In genomic region chr9:137240841-137241489, GRCh38 we compare ENCODE assay signal across 8 cellular contexts. TPM values are rescaled to one million over a fixed set of nuclear protein-coding genes. Genes with fewer than 3 reads are reported as not detected.
DNase-seq lines count a peak whose midpoint lies in the region; ATAC-seq and TF ChIP-seq lines count a peak whose summit lies in the region.

Gene TUBB4B (plus strand): TSS chr9:137241287. CDS start chr9:137241361, 74 bp downstream.

- peak within 1 kb of the TSS; percentile 88 for H3K4me3 Mint-ChIP-seq in activated CD4-positive, alpha-beta T cell treated with anti-CD3 and anti-CD28 coated beads, Interleukin-2, amount 10 ng/mL, durations not matched to agents 7 days and 5 days

- H3K9ac ChIP-seq in BLaER1: peak within 1 kb of the TSS; percentile 96

- no peaks in the 10 kb centered on the region for H3K9me3 ChIP-seq in BLaER1

- H3K36me3 Mint-ChIP-seq in activated CD4-positive, alpha-beta T cell treated with anti-CD3 and anti-CD28 coated beads, Interleukin-2, amount 10 ng/mL, durations not matched to agents 7 days and 5 days (ENCODE audit: low read depth): peaks cover 24% of the 10 kb centered on the region

- TF ChIP-seq CTCF in coronary artery (IDR thresholded peaks at IDR 0.05): no peak

- intact Hi-C loops in left colon (cut with DNase I, micrococcal nuclease): no loop called here

- ATAC-seq in GM19328 (IDR thresholded peaks at IDR 0.05; ENCODE audit: unreplicated experiment): peak; percentile 64
- ATAC-seq in HG03520 (IDR thresholded peaks at IDR 0.05; ENCODE audit: unreplicated experiment): peak; percentile 65
- peak; percentile 66 for ATAC-seq in left colon

- no peaks in the 10 kb centered on the region for H3K9me3 Mint-ChIP-seq in activated CD4-positive, alpha-beta T cell treated with anti-CD3 and anti-CD28 coated beads, Interleukin-2, amount 10 ng/mL, durations not matched to agents 7 days and 5 days

- H3K27me3 Mint-ChIP-seq in activated CD4-positive, alpha-beta T cell treated with anti-CD3 and anti-CD28 coated beads, Interleukin-2, amount 10 ng/mL, durations not matched to agents 7 days and 5 days: no peaks in the 10 kb centered on the region

- H4K20me1 ChIP-seq in BLaER1: peaks cover 46% of the 10 kb centered on the region

- peak within 1 kb of the TSS; percentile 94 for H3K27ac ChIP-seq in BLaER1
- peak within 1 kb of the TSS; percentile 89 to 100 for H3K27ac ChIP-seq in coronary artery

- POLR2A ChIA-PET in activated CD4-positive, alpha-beta T cell treated with anti-CD3 and anti-CD28 coated beads, Interleukin-2, amount 10 ng/mL, durations not matched to agents 7 days and 5 days (lab: Charles Lee): interaction anchor here (0.6 to 1.4 kb wide), 12 partner anchors 13 to 348 kb away, joined by 3 to 11 read pairs (median 4); partner anchors contain the start of genes EXD3, MAN1B1, NELFB and NOXA1

- peaks cover 33% of the 10 kb centered on the region for H3K4me1 Mint-ChIP-seq in activated CD4-positive, alpha-beta T cell treated with anti-CD3 and anti-CD28 coated beads, Interleukin-2, amount 10 ng/mL, durations not matched to agents 7 days and 5 days

- peak; percentile 100 for DNase-seq in NCI-H69 (lab: John Stamatoyannopoulos, UW)
- DNase-seq in activated CD4-positive, alpha-beta T cell treated with anti-CD3 and anti-CD28 coated beads, Interleukin-2, amount 10 ng/mL, durations not matched to agents 7 days and 5 days: peak; percentile 98
- DNase-seq in coronary artery (ENCODE audit: low spot score): peak; percentile 99
- peak; percentile 98 to 99 for DNase-seq in left colon
- peak; percentile 99 for DNase-seq in stimulated activated CD4-positive, alpha-beta T cell treated with anti-CD3 and anti-CD28 coated beads, Interleukin-1b, Interleukin-23, amount 100 ng/mL, for 48 hours

- H3K4me2 ChIP-seq in BLaER1: peak within 1 kb of the TSS; percentile 99

- peaks cover 81% of the 10 kb centered on the region for H3K4me1 ChIP-seq in BLaER1

- H3K36me3 ChIP-seq in BLaER1: peaks cover 28% of the 10 kb centered on the region

- peak within 1 kb of the TSS; percentile 96 for H3K4me3 ChIP-seq in BLaER1
- peak within 1 kb of the TSS; percentile 99 for H3K4me3 ChIP-seq in coronary artery

- H3K27ac Mint-ChIP-seq in activated CD4-positive, alpha-beta T cell treated with anti-CD3 and anti-CD28 coated beads, Interleukin-2, amount 10 ng/mL, durations not matched to agents 7 days and 5 days: peak within 1 kb of the TSS; percentile 92

- CTCF ChIA-PET in activated CD4-positive, alpha-beta T cell treated with anti-CD3 and anti-CD28 coated beads, Interleukin-2, amount 10 ng/mL, durations not matched to agents 7 days and 5 days (lab: Charles Lee): interaction anchor here (0.6 to 6.5 kb wide), 9 partner anchors 13 to 206 kb away, joined by 3 to 65 read pairs (median 3); partner anchors contain the start of genes CYSRT1, MAN1B1, NELFB and RNF208

- no peaks in the 10 kb centered on the region for H3K27me3 ChIP-seq in BLaER1

RNA-seq across cellular contexts. Expression of gene TUBB4B, which starts in this region (rescaled TPM):
- 100 to 1,000 TPM; 355 to 382 TPM for total RNA-seq in activated CD4-positive, alpha-beta T cell treated with anti-CD3 and anti-CD28 coated beads, Interleukin-2, amount 10 ng/mL, durations not matched to agents 7 days and 5 days
- 100 to 1,000 TPM; 353 to 486 TPM for total RNA-seq in left colon

Comparison
In these comparisons a context has a peak if more than half of its experiments do, and no peak if none do; other contexts are left out.
1. Peak in every context shown above with its lines: DNase-seq, ATAC-seq, H3K4me3 ChIP-seq and H3K27ac ChIP-seq.